ENCODE assay signal across 10 cellular contexts in the genomic region with DNA sequence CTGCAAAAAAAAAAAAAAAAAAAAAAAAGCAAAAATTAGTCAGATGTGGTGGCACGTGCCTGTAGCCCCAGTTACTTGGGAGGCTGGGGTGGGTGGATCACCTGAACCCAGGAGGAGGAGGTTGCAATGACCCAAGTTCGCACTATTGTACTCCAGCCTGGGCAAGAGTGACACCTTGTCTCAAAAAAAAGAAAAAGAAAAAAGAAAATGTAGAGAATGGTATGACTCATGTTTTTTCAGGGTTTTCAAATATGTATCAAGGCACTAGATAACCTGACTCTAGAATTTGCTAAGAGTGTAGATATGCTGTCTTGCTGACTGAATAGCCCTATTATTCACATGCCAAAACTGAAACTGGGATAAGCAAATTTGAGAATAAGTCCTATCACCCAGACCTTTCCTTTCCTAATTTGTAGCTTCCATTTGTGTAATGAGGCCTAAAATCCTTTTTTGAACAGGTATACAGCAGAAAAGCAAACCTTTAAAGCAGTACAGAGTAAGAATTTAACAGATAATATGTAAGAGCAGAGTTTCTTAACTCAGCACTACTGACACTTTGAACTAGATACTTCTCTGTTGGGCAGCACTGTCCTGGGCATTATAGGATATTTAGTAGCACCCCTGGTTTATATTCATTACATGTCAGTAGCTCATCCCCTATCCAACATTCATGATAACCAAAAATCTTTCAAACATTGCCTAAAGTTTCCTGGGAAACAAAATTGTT.
DNase-seq lines count a peak whose midpoint lies in the region; ATAC-seq and TF ChIP-seq lines count a peak whose summit lies in the region.
"Had no signal": no experiment of that assay in that cellular context is flagged by ENCODE, and none has a peak within 500 bp of the region (broad histone marks: within the 10 kb centered on the region; RNA-seq: fewer than 3 reads in every experiment).

No MANE protein-coding gene starts in this region.

- H3K4me1 ChIP-seq in adipocyte (ENCODE audit: control insufficient read depth, insufficient read depth, low read length), result peaks cover 3% of the 10 kb centered on the region
- no peaks in the 10 kb centered on the region for H3K4me1 ChIP-seq in neural progenitor cell

- H3K27me3 ChIP-seq in adipocyte (replicated peaks; ENCODE audit: control insufficient read depth, insufficient read depth, low read length), result no peaks in the 10 kb centered on the region
- no peaks in the 10 kb centered on the region for H3K27me3 ChIP-seq in neural progenitor cell

- no peak overlapping the region for H3K27ac ChIP-seq in neural progenitor cell
- H3K27ac ChIP-seq: C4-2B had no signal

- no peak overlapping the region for H3K27ac Mint-ChIP-seq in neural progenitor cell

- H2AFZ ChIP-seq in neural progenitor cell (replicated peaks), result no peak overlapping the region

- no peaks in the 10 kb centered on the region for H3K9me3 Mint-ChIP-seq in neural progenitor cell

- no peak for TF ChIP-seq CTCF in neural progenitor cell (IDR thresholded peaks at IDR 0.05)

- no peaks in the 10 kb centered on the region for H3K79me2 ChIP-seq in neural progenitor cell (ENCODE audit: low read depth)

- H3K9ac ChIP-seq in adipocyte (ENCODE audit: low read length) (no peak overlapping the region), neural progenitor cell (no peak overlapping the region)

- no peaks in the 10 kb centered on the region for H3K27me3 Mint-ChIP-seq in neural progenitor cell (ENCODE audit: insufficient read depth, low read depth)

- no peaks in the 10 kb centered on the region for H3K4me1 Mint-ChIP-seq in neural progenitor cell

- ATAC-seq in HG02759 (IDR thresholded peaks at IDR 0.05; ENCODE audit: unreplicated experiment) (peak; percentile 77), GM19452 (IDR thresholded peaks at IDR 0.05; ENCODE audit: unreplicated experiment) (no peak)

- H3K9me3 ChIP-seq in adipocyte (ENCODE audit: control insufficient read depth, low read length) (no peaks in the 10 kb centered on the region), neural progenitor cell (ENCODE audit: low read depth) (no peaks in the 10 kb centered on the region)

- H3K4me2 ChIP-seq in neural progenitor cell, result no peak overlapping the region

- peak; percentile 24 for DNase-seq in stimulated activated CD4-positive, alpha-beta T cell treated with anti-CD3 and anti-CD28 coated beads, Interleukin-1b, Interleukin-23, amount 100 ng/mL, for 48 hours
- no peak for DNase-seq in stimulated activated CD4-positive, alpha-beta T cell treated with anti-CD3 and anti-CD28 coated beads, Interleukin-4, amount 100 ng/mL, for 4 hours
- DNase-seq in adipocyte (ENCODE audit: low read depth), result peak; percentile 26
- no peak for DNase-seq in T-helper 1 cell
- no peak for DNase-seq in neural progenitor cell (ENCODE audit: low spot score)
- DNase-seq in kidney glomerular epithelial cell (lab: John Stamatoyannopoulos, UW), result no peak
- DNase-seq: NCI-H1436 treated with DMSO at 0.1 percent for 48 hours had no signal

- H4K20me1 ChIP-seq in neural progenitor cell (ENCODE audit: low read depth), result no peaks in the 10 kb centered on the region

- H3K4me3 ChIP-seq in adipocyte (ENCODE audit: low read length) (no peak overlapping the region), neural progenitor cell (no peak overlapping the region)

- H3K36me3 Mint-ChIP-seq in neural progenitor cell, result no peaks in the 10 kb centered on the region

- H3K36me3 ChIP-seq in adipocyte (ENCODE audit: control insufficient read depth, insufficient read depth, low read length, severe bottlenecking) (no peaks in the 10 kb centered on the region), neural progenitor cell (no peaks in the 10 kb centered on the region)

- H3F3A ChIP-seq in neural progenitor cell (ENCODE audit: low read depth), result no peaks in the 10 kb centered on the region

- H3K4me3 Mint-ChIP-seq in neural progenitor cell, result no peak overlapping the region

Comparison
In these comparisons a context has a peak if more than half of its experiments do, and no peak if none do; other contexts are left out.
1. DNase-seq: peak in stimulated activated CD4-positive, alpha-beta T cell treated with anti-CD3 and anti-CD28 coated beads, Interleukin-1b, Interleukin-23, amount 100 ng/mL, for 48 hours (single experiment) and adipocyte (single experiment); none in stimulated activated CD4-positive, alpha-beta T cell treated with anti-CD3 and anti-CD28 coated beads, Interleukin-4, amount 100 ng/mL, for 4 hours (0 of 2), T-helper 1 cell (0 of 5), neural progenitor cell (single experiment) and kidney glomerular epithelial cell (single experiment).